8 cellular contexts compared by ENCODE assay signal in genomic region chr2:38600242-38600891, GRCh38. TPM values are rescaled to one million over a fixed set of nuclear protein-coding genes. Genes with fewer than 3 reads are reported as not detected.
DNase-seq lines count a peak whose midpoint lies in the region; ATAC-seq, FAIRE-seq and TF ChIP-seq lines count a peak whose summit lies in the region.

No MANE protein-coding gene starts in this region.

- FAIRE-seq in GM12892 (lab: Jason Lieb, UNC), result peak; percentile 33

- no peak overlapping the region for H2AFZ ChIP-seq in parathyroid adenoma

- no peak overlapping the region for H3K9ac ChIP-seq in parathyroid adenoma

- H3K27ac ChIP-seq in Peyer's patch (peak overlapping the region; percentile 10 to 99 (median 54)), parathyroid adenoma (no peak overlapping the region)
- H3K27ac ChIP-seq in effector memory CD4-positive, alpha-beta T cell (ENCODE audit: insufficient read depth, low read length, poor library complexity, severe bottlenecking), result peak overlapping the region; percentile 85

- H3K9me3 ChIP-seq in Peyer's patch (no peaks in the 10 kb centered on the region), parathyroid adenoma (ENCODE audit: control insufficient read depth, low read length) (no peaks in the 10 kb centered on the region)
- no peaks in the 10 kb centered on the region for H3K9me3 ChIP-seq in effector memory CD4-positive, alpha-beta T cell (ENCODE audit: control insufficient read depth, low read length)

- ATAC-seq in HG02588 (IDR thresholded peaks at IDR 0.05; ENCODE audit: unreplicated experiment) (no peak), HG02759 (IDR thresholded peaks at IDR 0.05; ENCODE audit: unreplicated experiment) (no peak), GM18511 (IDR thresholded peaks at IDR 0.05; ENCODE audit: unreplicated experiment) (no peak), GM21619 (IDR thresholded peaks at IDR 0.05; ENCODE audit: unreplicated experiment) (no peak)

- TF ChIP-seq CTCF in Peyer's patch (IDR thresholded peaks at IDR 0.05) (no peak), parathyroid adenoma (IDR thresholded peaks at IDR 0.05) (no peak)

- TF ChIP-seq POLR2A in GM12892 (IDR thresholded peaks at IDR 0.05; ENCODE audit: low read depth, low read length) (no peak), Peyer's patch (IDR thresholded peaks at IDR 0.05) (no peak)

- H3K27me3 ChIP-seq in Peyer's patch (no peaks in the 10 kb centered on the region), parathyroid adenoma (ENCODE audit: control insufficient read depth, insufficient read depth, low read length) (no peaks in the 10 kb centered on the region)
- no peaks in the 10 kb centered on the region for H3K27me3 ChIP-seq in effector memory CD4-positive, alpha-beta T cell (replicated peaks; ENCODE audit: control insufficient read depth, insufficient read depth, low read length, poor library complexity, severe bottlenecking)

- H3K36me3 ChIP-seq in Peyer's patch (no peaks in the 10 kb centered on the region), parathyroid adenoma (ENCODE audit: control insufficient read depth, insufficient read depth, low read length) (no peaks in the 10 kb centered on the region)
- no peaks in the 10 kb centered on the region for H3K36me3 ChIP-seq in effector memory CD4-positive, alpha-beta T cell (ENCODE audit: control insufficient read depth, insufficient read depth, low read length)

- peaks cover 38% of the 10 kb centered on the region for H3K79me2 ChIP-seq in parathyroid adenoma

- H3K4me3 ChIP-seq in Peyer's patch (peak overlapping the region; percentile 28 to 96 (median 84)), parathyroid adenoma (ENCODE audit: low read depth, low read length) (no peak overlapping the region)
- peak overlapping the region; percentile 87 for H3K4me3 ChIP-seq in effector memory CD4-positive, alpha-beta T cell (ENCODE audit: insufficient read depth, low read depth, low read length, poor library complexity, severe bottlenecking)

- peak overlapping the region; percentile 68 for H3K4me2 ChIP-seq in parathyroid adenoma (ENCODE audit: low read length)

- H3K4me1 ChIP-seq in Peyer's patch (peaks cover 0 to 17% (median 6%) of the 10 kb centered on the region in 4 donors), parathyroid adenoma (peaks cover 17% of the 10 kb centered on the region)
- H3K4me1 ChIP-seq in effector memory CD4-positive, alpha-beta T cell (ENCODE audit: control insufficient read depth, insufficient read depth, low read length, poor library complexity, severe bottlenecking), result peaks cover 13% of the 10 kb centered on the region

- DNase-seq in GM12892 (ENCODE audit: insufficient read length) (no peak), Peyer's patch (no peak)
- no peak for DNase-seq in effector memory CD4-positive, alpha-beta T cell

RNA-seq across cellular contexts. Expression of gene HNRNPLL, which starts 2.4 kb away (rescaled TPM):
- 24.0 TPM for polyA plus RNA-seq in GM12892 (2012; ENCODE audit: missing spikeins)
- total RNA-seq in Peyer's patch, result 10 to 100 TPM; 33.3 to 70.1 (median 48.0) TPM
